In the genomic region with DNA sequence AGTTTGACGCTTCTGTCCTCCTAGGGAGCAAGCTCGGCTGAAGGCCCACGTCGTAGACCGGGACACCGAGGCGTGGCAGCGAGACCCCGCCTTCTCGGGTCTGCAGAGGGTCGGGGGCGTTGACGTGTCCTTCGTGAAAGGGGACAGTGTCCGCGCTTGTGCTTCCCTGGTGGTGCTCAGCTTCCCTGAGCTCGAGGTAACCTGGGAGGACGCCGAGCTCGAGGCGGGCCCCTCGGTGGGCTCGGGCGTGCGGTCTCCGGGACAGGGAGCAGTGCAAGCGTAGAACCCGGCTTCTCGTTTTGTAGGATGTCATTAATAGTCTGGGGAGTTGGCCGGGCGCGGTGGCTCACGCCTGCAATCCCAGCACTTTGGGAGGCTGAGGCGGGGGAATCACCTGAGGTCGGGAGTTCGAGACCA, we compare ENCODE assay signal across 1 cellular context.
A peak's percentile ranks its signal among the peaks of the same experiment; 100 is the strongest.
TF ChIP-seq lines count a peak whose summit lies in the region.

No MANE protein-coding gene starts in this region.

TF ChIP-seq in HepG2, 621 proteins besides CTCF, POLR2A, EP300 and RAD21 (continued from another document and continues in another):
- TF ChIP-seq, protein P1, sequence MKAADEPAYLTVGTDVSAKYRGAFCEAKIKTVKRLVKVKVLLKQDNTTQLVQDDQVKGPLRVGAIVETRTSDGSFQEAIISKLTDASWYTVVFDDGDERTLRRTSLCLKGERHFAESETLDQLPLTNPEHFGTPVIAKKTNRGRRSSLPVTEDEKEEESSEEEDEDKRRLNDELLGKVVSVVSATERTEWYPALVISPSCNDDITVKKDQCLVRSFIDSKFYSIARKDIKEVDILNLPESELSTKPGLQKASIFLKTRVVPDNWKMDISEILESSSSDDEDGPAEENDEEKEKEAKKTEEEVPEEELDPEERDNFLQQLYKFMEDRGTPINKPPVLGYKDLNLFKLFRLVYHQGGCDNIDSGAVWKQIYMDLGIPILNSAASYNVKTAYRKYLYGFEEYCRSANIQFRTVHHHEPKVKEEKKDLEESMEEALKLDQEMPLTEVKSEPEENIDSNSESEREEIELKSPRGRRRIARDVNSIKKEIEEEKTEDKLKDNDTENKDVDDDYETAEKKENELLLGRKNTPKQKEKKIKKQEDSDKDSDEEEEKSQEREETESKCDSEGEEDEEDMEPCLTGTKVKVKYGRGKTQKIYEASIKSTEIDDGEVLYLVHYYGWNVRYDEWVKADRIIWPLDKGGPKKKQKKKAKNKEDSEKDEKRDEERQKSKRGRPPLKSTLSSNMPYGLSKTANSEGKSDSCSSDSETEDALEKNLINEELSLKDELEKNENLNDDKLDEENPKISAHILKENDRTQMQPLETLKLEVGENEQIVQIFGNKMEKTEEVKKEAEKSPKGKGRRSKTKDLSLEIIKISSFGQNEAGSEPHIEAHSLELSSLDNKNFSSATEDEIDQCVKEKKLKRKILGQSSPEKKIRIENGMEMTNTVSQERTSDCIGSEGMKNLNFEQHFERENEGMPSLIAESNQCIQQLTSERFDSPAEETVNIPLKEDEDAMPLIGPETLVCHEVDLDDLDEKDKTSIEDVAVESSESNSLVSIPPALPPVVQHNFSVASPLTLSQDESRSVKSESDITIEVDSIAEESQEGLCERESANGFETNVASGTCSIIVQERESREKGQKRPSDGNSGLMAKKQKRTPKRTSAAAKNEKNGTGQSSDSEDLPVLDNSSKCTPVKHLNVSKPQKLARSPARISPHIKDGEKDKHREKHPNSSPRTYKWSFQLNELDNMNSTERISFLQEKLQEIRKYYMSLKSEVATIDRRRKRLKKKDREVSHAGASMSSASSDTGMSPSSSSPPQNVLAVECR (CRISPR knock-in tag; IDR thresholded peaks at IDR 0.05; ENCODE audit: borderline replicate concordance): no peak
- no peak for TF ChIP-seq ZNF562 (CRISPR knock-in tag; IDR thresholded peaks at IDR 0.05; ENCODE audit: borderline replicate concordance)
- no peak for TF ChIP-seq POLR2AphosphoS2 (IDR thresholded peaks at IDR 0.05; ENCODE audit: low read depth, low read length)
- TF ChIP-seq, protein P2, sequence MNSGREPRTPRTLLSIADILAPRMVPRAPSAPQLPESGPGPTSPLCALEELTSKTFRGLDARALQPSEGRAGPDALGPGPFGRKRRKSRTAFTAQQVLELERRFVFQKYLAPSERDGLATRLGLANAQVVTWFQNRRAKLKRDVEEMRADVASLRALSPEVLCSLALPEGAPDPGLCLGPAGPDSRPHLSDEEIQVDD (CRISPR knock-in tag; IDR thresholded peaks at IDR 0.05; ENCODE audit: borderline replicate concordance): no peak
- peak; percentile 80; the same call in 1 of the 2 replicates for TF ChIP-seq ZFP36L1 (CRISPR knock-in tag; IDR thresholded peaks at IDR 0.05)
- TF ChIP-seq GABPB1 (CRISPR knock-in tag; IDR thresholded peaks at IDR 0.05): no peak
- TF ChIP-seq CBX2 (IDR thresholded peaks at IDR 0.05; ENCODE audit: low read depth, low read length): no peak
- no peak for TF ChIP-seq CBX2 (CRISPR knock-in tag; IDR thresholded peaks at IDR 0.05; ENCODE audit: low read depth)
- no peak for TF ChIP-seq GTF3A (CRISPR knock-in tag; conservative IDR thresholded peaks at IDR 0.05)
- TF ChIP-seq, protein P3, sequence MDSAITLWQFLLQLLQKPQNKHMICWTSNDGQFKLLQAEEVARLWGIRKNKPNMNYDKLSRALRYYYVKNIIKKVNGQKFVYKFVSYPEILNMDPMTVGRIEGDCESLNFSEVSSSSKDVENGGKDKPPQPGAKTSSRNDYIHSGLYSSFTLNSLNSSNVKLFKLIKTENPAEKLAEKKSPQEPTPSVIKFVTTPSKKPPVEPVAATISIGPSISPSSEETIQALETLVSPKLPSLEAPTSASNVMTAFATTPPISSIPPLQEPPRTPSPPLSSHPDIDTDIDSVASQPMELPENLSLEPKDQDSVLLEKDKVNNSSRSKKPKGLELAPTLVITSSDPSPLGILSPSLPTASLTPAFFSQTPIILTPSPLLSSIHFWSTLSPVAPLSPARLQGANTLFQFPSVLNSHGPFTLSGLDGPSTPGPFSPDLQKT (CRISPR knock-in tag; IDR thresholded peaks at IDR 0.05; ENCODE audit: borderline replicate concordance): no peak
- TF ChIP-seq GTF2F1 (IDR thresholded peaks at IDR 0.05; ENCODE audit: low read length): no peak
- TF ChIP-seq NBN (conservative IDR thresholded peaks at IDR 0.05): no peak
- no peak for TF ChIP-seq ZSCAN25 (CRISPR knock-in tag; IDR thresholded peaks at IDR 0.05)
- TF ChIP-seq, protein P4, sequence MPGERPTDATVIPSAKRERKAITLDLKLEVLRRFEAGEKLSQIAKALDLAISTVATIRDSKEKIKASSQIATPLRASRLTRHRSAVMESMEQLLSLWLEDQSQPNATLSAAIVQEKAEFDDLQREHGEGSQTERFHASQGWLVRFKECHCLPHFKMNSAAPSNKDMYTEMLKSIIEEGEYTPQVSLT (CRISPR knock-in tag; IDR thresholded peaks at IDR 0.05; ENCODE audit: borderline replicate concordance, low read depth): no peak
- no peak for TF ChIP-seq KLF9 (CRISPR knock-in tag; IDR thresholded peaks at IDR 0.05; ENCODE audit: low read depth)
- no peak for TF ChIP-seq PHF5A (CRISPR knock-in tag; IDR thresholded peaks at IDR 0.05; ENCODE audit: low read depth, unreplicated experiment)
- no peak for TF ChIP-seq MBNL3 (CRISPR knock-in tag; conservative IDR thresholded peaks at IDR 0.05)
- TF ChIP-seq, protein P5, sequence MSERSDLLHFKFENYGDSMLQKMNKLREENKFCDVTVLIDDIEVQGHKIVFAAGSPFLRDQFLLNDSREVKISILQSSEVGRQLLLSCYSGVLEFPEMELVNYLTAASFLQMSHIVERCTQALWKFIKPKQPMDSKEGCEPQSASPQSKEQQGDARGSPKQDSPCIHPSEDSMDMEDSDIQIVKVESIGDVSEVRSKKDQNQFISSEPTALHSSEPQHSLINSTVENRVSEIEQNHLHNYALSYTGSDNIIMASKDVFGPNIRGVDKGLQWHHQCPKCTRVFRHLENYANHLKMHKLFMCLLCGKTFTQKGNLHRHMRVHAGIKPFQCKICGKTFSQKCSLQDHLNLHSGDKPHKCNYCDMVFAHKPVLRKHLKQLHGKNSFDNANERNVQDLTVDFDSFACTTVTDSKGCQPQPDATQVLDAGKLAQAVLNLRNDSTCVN (CRISPR knock-in tag; IDR thresholded peaks at IDR 0.05; ENCODE audit: borderline replicate concordance): no peak
- TF ChIP-seq HDAC1 (CRISPR knock-in tag; IDR thresholded peaks at IDR 0.05): no peak
- no peak for TF ChIP-seq TGIF2 (CRISPR knock-in tag; IDR thresholded peaks at IDR 0.05)
- no peak for TF ChIP-seq DNMT1 (CRISPR knock-in tag; IDR thresholded peaks at IDR 0.05)
- TF ChIP-seq, protein P6, sequence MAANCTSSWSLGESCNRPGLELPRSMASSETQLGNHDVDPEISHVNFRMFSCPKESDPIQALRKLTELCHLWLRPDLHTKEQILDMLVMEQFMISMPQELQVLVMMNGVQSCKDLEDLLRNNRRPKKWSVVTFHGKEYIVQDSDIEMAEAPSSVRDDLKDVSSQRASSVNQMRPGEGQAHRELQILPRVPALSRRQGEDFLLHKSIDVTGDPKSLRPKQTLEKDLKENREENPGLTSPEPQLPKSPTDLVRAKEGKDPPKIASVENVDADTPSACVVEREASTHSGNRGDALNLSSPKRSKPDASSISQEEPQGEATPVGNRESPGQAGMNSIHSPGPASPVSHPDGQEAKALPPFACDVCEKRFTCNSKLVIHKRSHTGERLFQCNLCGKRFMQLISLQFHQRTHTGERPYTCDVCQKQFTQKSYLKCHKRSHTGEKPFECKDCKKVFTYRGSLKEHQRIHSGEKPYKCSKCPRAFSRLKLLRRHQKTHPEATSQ (CRISPR knock-in tag; IDR thresholded peaks at IDR 0.05; ENCODE audit: borderline replicate concordance): no peak
- no peak for TF ChIP-seq EZH2 (conservative IDR thresholded peaks at IDR 0.05; ENCODE audit: low read depth, low read length)
- TF ChIP-seq, protein P7, sequence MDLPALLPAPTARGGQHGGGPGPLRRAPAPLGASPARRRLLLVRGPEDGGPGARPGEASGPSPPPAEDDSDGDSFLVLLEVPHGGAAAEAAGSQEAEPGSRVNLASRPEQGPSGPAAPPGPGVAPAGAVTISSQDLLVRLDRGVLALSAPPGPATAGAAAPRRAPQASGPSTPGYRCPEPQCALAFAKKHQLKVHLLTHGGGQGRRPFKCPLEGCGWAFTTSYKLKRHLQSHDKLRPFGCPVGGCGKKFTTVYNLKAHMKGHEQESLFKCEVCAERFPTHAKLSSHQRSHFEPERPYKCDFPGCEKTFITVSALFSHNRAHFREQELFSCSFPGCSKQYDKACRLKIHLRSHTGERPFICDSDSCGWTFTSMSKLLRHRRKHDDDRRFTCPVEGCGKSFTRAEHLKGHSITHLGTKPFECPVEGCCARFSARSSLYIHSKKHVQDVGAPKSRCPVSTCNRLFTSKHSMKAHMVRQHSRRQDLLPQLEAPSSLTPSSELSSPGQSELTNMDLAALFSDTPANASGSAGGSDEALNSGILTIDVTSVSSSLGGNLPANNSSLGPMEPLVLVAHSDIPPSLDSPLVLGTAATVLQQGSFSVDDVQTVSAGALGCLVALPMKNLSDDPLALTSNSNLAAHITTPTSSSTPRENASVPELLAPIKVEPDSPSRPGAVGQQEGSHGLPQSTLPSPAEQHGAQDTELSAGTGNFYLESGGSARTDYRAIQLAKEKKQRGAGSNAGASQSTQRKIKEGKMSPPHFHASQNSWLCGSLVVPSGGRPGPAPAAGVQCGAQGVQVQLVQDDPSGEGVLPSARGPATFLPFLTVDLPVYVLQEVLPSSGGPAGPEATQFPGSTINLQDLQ (CRISPR knock-in tag; IDR thresholded peaks at IDR 0.05): no peak
- TF ChIP-seq MEIS1 (CRISPR knock-in tag; IDR thresholded peaks at IDR 0.05; ENCODE audit: borderline replicate concordance): 0 out of 2 replicates have a peak, but pooled peaks have one; percentile 79
- no peak for TF ChIP-seq KDM5A (IDR thresholded peaks at IDR 0.05; ENCODE audit: borderline replicate concordance, low read length)
- no peak for TF ChIP-seq ZNF343 (CRISPR knock-in tag; IDR thresholded peaks at IDR 0.05)
- TF ChIP-seq, protein P8, sequence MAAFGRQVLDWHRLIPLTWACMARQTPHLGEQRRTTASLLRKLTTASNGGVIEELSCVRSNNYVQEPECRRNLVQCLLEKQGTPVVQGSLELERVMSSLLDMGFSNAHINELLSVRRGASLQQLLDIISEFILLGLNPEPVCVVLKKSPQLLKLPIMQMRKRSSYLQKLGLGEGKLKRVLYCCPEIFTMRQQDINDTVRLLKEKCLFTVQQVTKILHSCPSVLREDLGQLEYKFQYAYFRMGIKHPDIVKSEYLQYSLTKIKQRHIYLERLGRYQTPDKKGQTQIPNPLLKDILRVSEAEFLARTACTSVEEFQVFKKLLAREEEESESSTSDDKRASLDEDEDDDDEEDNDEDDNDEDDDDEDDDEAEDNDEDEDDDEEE (CRISPR knock-in tag; IDR thresholded peaks at IDR 0.05): no peak; the same call in 1 of the 2 replicates
- TF ChIP-seq THYN1 (CRISPR knock-in tag; IDR thresholded peaks at IDR 0.05; ENCODE audit: borderline replicate concordance, low read depth): no peak
- no peak for TF ChIP-seq ZNF713 (CRISPR knock-in tag; IDR thresholded peaks at IDR 0.05)
- no peak for TF ChIP-seq ZNF780A (CRISPR knock-in tag; IDR thresholded peaks at IDR 0.05)
- TF ChIP-seq CREM (IDR thresholded peaks at IDR 0.05): no peak
- TF ChIP-seq CREM (CRISPR knock-in tag; IDR thresholded peaks at IDR 0.05): no peak
- TF ChIP-seq SETDB1 (CRISPR knock-in tag; IDR thresholded peaks at IDR 0.05; ENCODE audit: borderline replicate concordance): no peak
- TF ChIP-seq ZNF672 (CRISPR knock-in tag; IDR thresholded peaks at IDR 0.05): no peak
- TF ChIP-seq ZNF460 (CRISPR knock-in tag; IDR thresholded peaks at IDR 0.05; ENCODE audit: borderline replicate concordance): no peak
- no peak for TF ChIP-seq ZNF207 (IDR thresholded peaks at IDR 0.05; ENCODE audit: borderline replicate concordance)
- TF ChIP-seq ZNF121 (CRISPR knock-in tag; IDR thresholded peaks at IDR 0.05): no peak
- TF ChIP-seq NFE2L1 (CRISPR knock-in tag; IDR thresholded peaks at IDR 0.05; ENCODE audit: borderline replicate concordance): 0 out of 2 replicates have a peak, but pooled peaks have one; percentile 25
- TF ChIP-seq, protein P9, sequence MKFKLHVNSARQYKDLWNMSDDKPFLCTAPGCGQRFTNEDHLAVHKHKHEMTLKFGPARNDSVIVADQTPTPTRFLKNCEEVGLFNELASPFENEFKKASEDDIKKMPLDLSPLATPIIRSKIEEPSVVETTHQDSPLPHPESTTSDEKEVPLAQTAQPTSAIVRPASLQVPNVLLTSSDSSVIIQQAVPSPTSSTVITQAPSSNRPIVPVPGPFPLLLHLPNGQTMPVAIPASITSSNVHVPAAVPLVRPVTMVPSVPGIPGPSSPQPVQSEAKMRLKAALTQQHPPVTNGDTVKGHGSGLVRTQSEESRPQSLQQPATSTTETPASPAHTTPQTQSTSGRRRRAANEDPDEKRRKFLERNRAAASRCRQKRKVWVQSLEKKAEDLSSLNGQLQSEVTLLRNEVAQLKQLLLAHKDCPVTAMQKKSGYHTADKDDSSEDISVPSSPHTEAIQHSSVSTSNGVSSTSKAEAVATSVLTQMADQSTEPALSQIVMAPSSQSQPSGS (CRISPR knock-in tag; IDR thresholded peaks at IDR 0.05): no peak
- no peak for TF ChIP-seq SMYD3 (CRISPR knock-in tag; IDR thresholded peaks at IDR 0.05)
- no peak for TF ChIP-seq RARG (CRISPR knock-in tag; IDR thresholded peaks at IDR 0.05; ENCODE audit: low read depth)
- TF ChIP-seq CHCHD3 (CRISPR knock-in tag; IDR thresholded peaks at IDR 0.05): no peak
- TF ChIP-seq ZNF720 (CRISPR knock-in tag; IDR thresholded peaks at IDR 0.05): no peak
- peak; percentile 13 for TF ChIP-seq ZNF564 (CRISPR knock-in tag; IDR thresholded peaks at IDR 0.05)
- TF ChIP-seq ZNF12 (CRISPR knock-in tag; IDR thresholded peaks at IDR 0.05): no peak
